In genomic region chr15:42491540-42492225, GRCh38 we compare ENCODE assay signal across 6 cellular contexts. TPM values are rescaled to one million over a fixed set of nuclear protein-coding genes. Genes with fewer than 3 reads are reported as not detected.
DNase-seq lines count a peak whose midpoint lies in the region; ATAC-seq lines count a peak whose summit lies in the region.

No MANE protein-coding gene starts in this region.

- no peaks in the 10 kb centered on the region for H3K36me3 ChIP-seq in mesenchymal stem cell (ENCODE audit: control insufficient read depth in 1 of 2, insufficient read depth in 2 of 2, low read depth in 1 of 2, low read length in 2 of 2)

- no peaks in the 10 kb centered on the region for H3K36me3 Mint-ChIP-seq in activated naive CD8-positive, alpha-beta T cell

- no peaks in the 10 kb centered on the region for H3K9me3 Mint-ChIP-seq in activated naive CD8-positive, alpha-beta T cell (ENCODE audit: low read depth)

- peaks cover 65% of the 10 kb centered on the region for H3K4me1 Mint-ChIP-seq in activated naive CD8-positive, alpha-beta T cell (ENCODE audit: low read depth)

- peak overlapping the region in 1 of 2 experiments; percentile 94 for H3K18ac ChIP-seq in mesenchymal stem cell (ENCODE audit: low read depth in 1 of 2, low read length in 2 of 2)

- in situ Hi-C loops in KBM-7 (cut with MboI; ENCODE audit: low pct_unique_long_range_greater_than_20kb, low sequenced_read_pairs) = no loop called here

- no peaks in the 10 kb centered on the region for H3K27me3 Mint-ChIP-seq in activated naive CD8-positive, alpha-beta T cell

- H3K9me3 ChIP-seq in mesenchymal stem cell (ENCODE audit: control insufficient read depth, low read length) = no peaks in the 10 kb centered on the region

- no peak overlapping the region for H4K91ac ChIP-seq in mesenchymal stem cell (ENCODE audit: low read length)

- H3K4me3 ChIP-seq in mesenchymal stem cell (ENCODE audit: insufficient read depth in 1 of 2, low read depth in 1 of 2, low read length in 2 of 2) = peak overlapping the region in 1 of 2 experiments; percentile 91

- peak overlapping the region; percentile 99 for H3K27ac ChIP-seq in mesenchymal stem cell (ENCODE audit: low read length, poor library complexity, severe bottlenecking)

- H3K4me3 Mint-ChIP-seq in activated naive CD8-positive, alpha-beta T cell = peak overlapping the region; percentile 96

- H3K27ac Mint-ChIP-seq in activated naive CD8-positive, alpha-beta T cell = peak overlapping the region; percentile 97

- peak overlapping the region; percentile 99 for H2AK5ac ChIP-seq in mesenchymal stem cell (ENCODE audit: low read length, severe bottlenecking)

- peak overlapping the region; percentile 100 for H4K8ac ChIP-seq in mesenchymal stem cell (ENCODE audit: low read length)

- peak overlapping the region; percentile 64 for H2BK120ac ChIP-seq in mesenchymal stem cell (ENCODE audit: low read depth, low read length)

- no peaks in the 10 kb centered on the region for H3K27me3 ChIP-seq in mesenchymal stem cell (ENCODE audit: control insufficient read depth in 1 of 2, insufficient read depth in 1 of 2, low read length in 2 of 2)

- H3K4me2 ChIP-seq in mesenchymal stem cell (ENCODE audit: low read length, poor library complexity, severe bottlenecking) = peak overlapping the region; percentile 94

- H3K79me1 ChIP-seq in mesenchymal stem cell (replicated peaks; ENCODE audit: low read length, poor library complexity, severe bottlenecking) = peaks cover 7% of the 10 kb centered on the region

- no peak overlapping the region for H2BK12ac ChIP-seq in mesenchymal stem cell (ENCODE audit: low read length in 2 of 2)

- DNase-seq in GM03348 (ENCODE audit: low spot score) (peak; percentile 36), mesenchymal stem cell (peak; percentile 59), KBM-7 (no peak)
- no peak for DNase-seq in stimulated activated CD4-positive, alpha-beta T cell treated with anti-CD3 and anti-CD28 coated beads, Interleukin-1b, Interleukin-23, amount 100 ng/mL, for 48 hours

- H2BK15ac ChIP-seq in mesenchymal stem cell (ENCODE audit: low read depth, poor library complexity, severe bottlenecking) = no peak overlapping the region

- 90% methylated on average over 14 of the region's 18 CpGs for WGBS in mesenchymal stem cell

- no peak overlapping the region for H2BK5ac ChIP-seq in mesenchymal stem cell (ENCODE audit: low read depth, low read length, poor library complexity, severe bottlenecking)

- no peak overlapping the region for H2AFZ ChIP-seq in mesenchymal stem cell (ENCODE audit: low read depth, low read length)

- H3K23ac ChIP-seq in mesenchymal stem cell (ENCODE audit: low read length in 2 of 2) = no peak overlapping the region

- peaks cover 5% of the 10 kb centered on the region for H3K4me1 ChIP-seq in mesenchymal stem cell (ENCODE audit: control insufficient read depth, insufficient read depth, low read depth, low read length)

- H3K9ac ChIP-seq in mesenchymal stem cell (ENCODE audit: low read length) = peak overlapping the region; percentile 97

- H3K14ac ChIP-seq in mesenchymal stem cell (ENCODE audit: low read length in 2 of 2) = no peak overlapping the region

- H3K4ac ChIP-seq in mesenchymal stem cell (ENCODE audit: low read depth in 1 of 2, low read length in 2 of 2) = no peak overlapping the region

- ATAC-seq in HG02588 (IDR thresholded peaks at IDR 0.05; ENCODE audit: unreplicated experiment) = no peak

RNA-seq across cellular contexts. Expression of gene ZNF106, which starts 0.7 kb away (rescaled TPM):
- 31.4 TPM for polyA plus RNA-seq in mesenchymal stem cell (2013, experiment 1 of 2)
- polyA plus RNA-seq in mesenchymal stem cell (2013, experiment 2 of 2) = 30.0 TPM

RNA-seq across cellular contexts. Expression of gene SNAP23, which starts 3.8 kb away (rescaled TPM):
- 52.7 TPM for polyA plus RNA-seq in mesenchymal stem cell (2013, experiment 1 of 2)
- polyA plus RNA-seq in mesenchymal stem cell (2013, experiment 2 of 2) = 52.4 TPM

RNA-seq across cellular contexts. Expression of gene LRRC57, which starts 56.9 kb away (rescaled TPM):
- 10.9 TPM for polyA plus RNA-seq in mesenchymal stem cell (2013, experiment 1 of 2)
- 11.1 TPM for polyA plus RNA-seq in mesenchymal stem cell (2013, experiment 2 of 2)

RNA-seq across cellular contexts. Expression of gene HAUS2, which starts 57.0 kb away (rescaled TPM):
- polyA plus RNA-seq in mesenchymal stem cell (2013, experiment 1 of 2) = 14.6 TPM
- 14.3 TPM for polyA plus RNA-seq in mesenchymal stem cell (2013, experiment 2 of 2)

Comparison
In these comparisons a context has a peak if more than half of its experiments do, and no peak if none do; other contexts are left out.
1. DNase-seq: peak in GM03348 (single experiment) and mesenchymal stem cell (single experiment); none in KBM-7 (single experiment) and stimulated activated CD4-positive, alpha-beta T cell treated with anti-CD3 and anti-CD28 coated beads, Interleukin-1b, Interleukin-23, amount 100 ng/mL, for 48 hours (single experiment).